In genomic region chr19:7069042-7069903, GRCh38 we compare ENCODE assay signal across 8 cellular contexts. TPM values are rescaled to one million over a fixed set of nuclear protein-coding genes. Genes with fewer than 3 reads are reported as not detected.
DNase-seq lines count a peak whose midpoint lies in the region; ATAC-seq and TF ChIP-seq lines count a peak whose summit lies in the region.

Gene ZNF557, plus strand, starts transcription at chr19:7069703. Its CDS starts 5,372 bp downstream, at chr19:7075075.

- DNase-seq in DMS53 treated with DMSO at 0.1 percent for 48 hours (lab: John Stamatoyannopoulos, UW; ENCODE audit: unreplicated experiment): peak; percentile 74
- peak; percentile 93 for DNase-seq in KG1 (lab: John Stamatoyannopoulos, UW)
- peak; percentile 99 for DNase-seq in activated T-cell treated with anti-CD3 and anti-CD28 coated beads, Interleukin-2, amount 50 U/mL, for 4 hours
- peak; percentile 96 to 99 for DNase-seq in stimulated activated CD8-positive, alpha-beta memory T cell treated with anti-CD3 and anti-CD28 coated beads, Interleukin-7, amount 100 ng/mL, for 1 hour (ENCODE audit: low read depth in 2 of 2)

- H3K4me3 ChIP-seq in muscle layer of colon (ENCODE audit: low read depth in 1 of 2, low read length in 2 of 2): peak within 1 kb of the TSS; percentile 98

- peaks cover 17% of the 10 kb centered on the region for H3K4me1 Mint-ChIP-seq in activated T-cell treated with anti-CD3 and anti-CD28 coated beads, Interleukin-2, amount 50 U/mL, for 4 hours (ENCODE audit: low read depth)

- H3K4me3 Mint-ChIP-seq in activated T-cell treated with anti-CD3 and anti-CD28 coated beads, Interleukin-2, amount 50 U/mL, for 4 hours: peak within 1 kb of the TSS; percentile 95

- H3K4me1 ChIP-seq in muscle layer of colon (ENCODE audit: insufficient read depth, low read length): peaks cover 10% of the 10 kb centered on the region

- no peaks in the 10 kb centered on the region for H3K27me3 Mint-ChIP-seq in activated T-cell treated with anti-CD3 and anti-CD28 coated beads, Interleukin-2, amount 50 U/mL, for 4 hours (ENCODE audit: low read depth)

- H3K27ac ChIP-seq in muscle layer of colon (ENCODE audit: low read depth, low read length): peak within 1 kb of the TSS; percentile 93

- no peaks in the 10 kb centered on the region for H3K9me3 ChIP-seq in muscle layer of colon (ENCODE audit: low read length)

- ATAC-seq in GM21723 (IDR thresholded peaks at IDR 0.05; ENCODE audit: unreplicated experiment) (peak; percentile 90), esophagus mucosa (peak; percentile 100)
- ATAC-seq in activated T-cell treated with anti-CD3 and anti-CD28 coated beads, Interleukin-2, amount 50 U/mL, for 4 hours: peak; percentile 94 to 95

- peak within 1 kb of the TSS; percentile 81 for H3K9ac ChIP-seq in muscle layer of colon (ENCODE audit: low read length)

- H3K9me3 Mint-ChIP-seq in activated T-cell treated with anti-CD3 and anti-CD28 coated beads, Interleukin-2, amount 50 U/mL, for 4 hours: no peaks in the 10 kb centered on the region

- H3K36me3 ChIP-seq in muscle layer of colon (ENCODE audit: insufficient read depth, low read length): peaks cover 24% of the 10 kb centered on the region

- H3K36me3 Mint-ChIP-seq in activated T-cell treated with anti-CD3 and anti-CD28 coated beads, Interleukin-2, amount 50 U/mL, for 4 hours (ENCODE audit: insufficient read depth): peaks cover 20% of the 10 kb centered on the region

- H3K27me3 ChIP-seq in muscle layer of colon (ENCODE audit: control insufficient read depth in 1 of 2, insufficient read depth in 2 of 2, low read length in 2 of 2): no peaks in the 10 kb centered on the region

TF ChIP-seq in PFSK-1, 5 proteins besides CTCF, POLR2A, EP300 and RAD21:
- TF ChIP-seq SIN3A (IDR thresholded peaks at IDR 0.05; ENCODE audit: borderline replicate concordance, insufficient read depth, low read length): peak; percentile 37; the same call in 1 of the 2 replicates
- 0 out of 2 replicates have a peak, but pooled peaks have one; percentile 54 for TF ChIP-seq TAF1 (IDR thresholded peaks at IDR 0.05; ENCODE audit: borderline replicate concordance, insufficient read depth, low read length)
- peak; percentile 91 for TF ChIP-seq POLR2AphosphoS5 (IDR thresholded peaks at IDR 0.05; ENCODE audit: low read depth, low read length)
- TF ChIP-seq REST (IDR thresholded peaks at IDR 0.05; ENCODE audit: insufficient read depth in 1 of 2, low read depth in 2 of 2, low read length in 2 of 2): peak in 1 of 2 experiments; percentile 15; a peak in 1 of 4 replicates
- TF ChIP-seq FOXP2 (optimal IDR thresholded peaks at IDR 0.05; ENCODE audit: borderline replicate concordance, extremely low read depth, extremely low read length, insufficient read depth): peak; percentile 92

RNA-seq across cellular contexts. Expression of gene ZNF557, which starts in this region (rescaled TPM):
- 2.2 TPM for polyA plus RNA-seq in PFSK-1 (2012; ENCODE audit: insufficient read length, low read depth)
- 10 to 100 TPM; 12.1 to 13.2 (median 13.0) TPM for total RNA-seq in activated T-cell treated with anti-CD3 and anti-CD28 coated beads, Interleukin-2, amount 50 U/mL, for 4 hours
- 4.4 TPM for total RNA-seq in esophagus mucosa

Comparison
In these comparisons a context has a peak if more than half of its experiments do, and no peak if none do; other contexts are left out.
1. Peak in every context shown above with its lines: DNase-seq, ATAC-seq, H3K4me3 ChIP-seq and H3K27ac ChIP-seq.